In the genomic region with DNA sequence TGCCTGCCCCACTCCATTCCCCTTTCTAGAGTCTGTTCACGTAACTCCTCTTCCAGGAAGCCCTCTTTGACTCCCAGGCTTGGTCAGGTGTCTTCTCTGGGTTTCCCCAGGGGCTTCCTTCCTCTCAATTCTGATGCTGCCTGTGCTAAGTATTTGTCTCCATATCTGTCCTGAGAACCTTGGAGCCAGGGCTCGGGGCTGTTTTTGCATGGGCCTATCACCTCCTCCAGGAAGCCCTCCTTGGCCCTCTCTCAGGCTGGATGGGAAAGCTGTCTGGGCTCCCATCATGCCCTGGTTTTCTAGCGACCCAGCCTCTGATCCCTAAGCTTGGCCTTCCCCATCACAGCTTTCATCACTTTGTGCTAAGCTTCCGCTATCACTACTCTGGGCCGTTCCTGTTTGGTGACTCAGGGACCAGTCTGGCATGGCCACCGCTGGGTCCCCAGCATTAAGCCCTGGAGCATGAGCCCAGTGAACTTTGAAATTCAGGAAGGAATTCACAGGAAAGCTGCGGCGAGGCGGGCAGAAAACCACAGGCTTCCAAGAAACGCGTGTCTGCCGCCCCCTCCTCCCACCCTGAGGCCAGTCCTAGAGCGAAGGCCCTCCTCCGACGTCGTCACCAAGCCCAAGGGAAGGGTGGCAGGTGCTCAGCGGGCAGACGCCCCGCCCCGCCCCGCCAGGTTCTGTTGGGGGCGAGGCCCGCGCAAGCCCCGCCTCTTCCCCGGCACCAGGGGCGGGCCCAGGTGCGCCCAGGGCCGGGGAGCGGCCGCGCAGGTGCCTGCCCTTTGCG, we compare ENCODE assay signal across 9 cellular contexts. TPM values are rescaled to one million over a fixed set of nuclear protein-coding genes. Genes with fewer than 3 reads are reported as not detected.
DNase-seq lines count a peak whose midpoint lies in the region; ATAC-seq and TF ChIP-seq lines count a peak whose summit lies in the region.
"Had no signal": no experiment of that assay in that cellular context is flagged by ENCODE, and none has a peak within 500 bp of the region (broad histone marks: within the 10 kb centered on the region; RNA-seq: fewer than 3 reads in every experiment).

No MANE protein-coding gene starts in this region.

- H3K27ac ChIP-seq in right atrium auricular region = peak overlapping the region; percentile 48 to 78
- H3K27ac ChIP-seq: SJSA1 had no signal

- peak overlapping the region; percentile 89 to 94 for H3K27ac Mint-ChIP-seq in activated naive CD4-positive, alpha-beta T cell treated with anti-CD3 and anti-CD28 coated beads, Interleukin-2, amount 50 U/mL, for 72 hours

- peaks cover 5 to 10% of the 10 kb centered on the region in 2 donors for H3K36me3 Mint-ChIP-seq in activated naive CD4-positive, alpha-beta T cell treated with anti-CD3 and anti-CD28 coated beads, Interleukin-2, amount 50 U/mL, for 72 hours

- DNase-seq in DMS53 (lab: John Stamatoyannopoulos, UW) (peak; percentile 99), RPMI7951 (ENCODE audit: low read depth) (peak; percentile 78), right atrium auricular region (ENCODE audit: low spot score) (no peak), sciatic nerve (ENCODE audit: low spot score) (no peak), SHP77 treated with DMSO at 0.1 percent for 48 hours (lab: John Stamatoyannopoulos, UW) (no peak)
- peak; percentile 83 to 88 for DNase-seq in activated naive CD4-positive, alpha-beta T cell treated with anti-CD3 and anti-CD28 coated beads, Interleukin-2, amount 50 U/mL, for 72 hours (ENCODE audit: low spot score in 2 of 2)

- no peaks in the 10 kb centered on the region for H3K27me3 ChIP-seq in right atrium auricular region
- H3K27me3 ChIP-seq: SJSA1 had no signal

- peaks cover 0 to 18% of the 10 kb centered on the region in 2 donors for H3K4me1 ChIP-seq in right atrium auricular region

- no peaks in the 10 kb centered on the region for H3K9me3 ChIP-seq in right atrium auricular region
- H3K9me3 ChIP-seq: SJSA1 had no signal

- no peak for TF ChIP-seq CTCF in right atrium auricular region (IDR thresholded peaks at IDR 0.05)

- H3K4me3 ChIP-seq in right atrium auricular region = peak overlapping the region; percentile 52 to 61
- H3K4me3 ChIP-seq: SJSA1 had no signal

- H3K9me3 Mint-ChIP-seq in activated naive CD4-positive, alpha-beta T cell treated with anti-CD3 and anti-CD28 coated beads, Interleukin-2, amount 50 U/mL, for 72 hours = no peaks in the 10 kb centered on the region

- H3K36me3 ChIP-seq in right atrium auricular region = no peaks in the 10 kb centered on the region
- H3K36me3 ChIP-seq: SJSA1 had no signal

- ATAC-seq in HG03439 (IDR thresholded peaks at IDR 0.05; ENCODE audit: unreplicated experiment) (peak; percentile 62), sciatic nerve (peak; percentile 51), HG02870 (IDR thresholded peaks at IDR 0.05; ENCODE audit: unreplicated experiment) (no peak)
- peak; percentile 87 to 91 for ATAC-seq in activated naive CD4-positive, alpha-beta T cell treated with anti-CD3 and anti-CD28 coated beads, Interleukin-2, amount 50 U/mL, for 72 hours

- intact Hi-C loops in sciatic nerve (cut with DNase I) = no loop called here

RNA-seq across cellular contexts. Expression of a gene that starts 0.5 kb away (rescaled TPM):
- 0.48 TPM in 1 of 2 replicates, not detected in the other for total RNA-seq in RPMI7951 (2014; rRNA removed; shearing (Covaris generic))
- total RNA-seq in activated naive CD4-positive, alpha-beta T cell treated with anti-CD3 and anti-CD28 coated beads, Interleukin-2, amount 50 U/mL, for 72 hours = 100 to 1,000 TPM in 1 of 2 donors, 10 to 100 TPM in 1; 43.0 to 101 TPM
- 10 to 100 TPM; 11.1 to 52.7 TPM for total RNA-seq in right atrium auricular region
- total RNA-seq in sciatic nerve = 27.7 TPM
- total RNA-seq: SJSA1 had no signal

RNA-seq across cellular contexts. Expression of a gene that starts 7.7 kb away (rescaled TPM):
- not detected in 2 replicates for total RNA-seq in RPMI7951 (2014; rRNA removed; shearing (Covaris generic))
- total RNA-seq in activated naive CD4-positive, alpha-beta T cell treated with anti-CD3 and anti-CD28 coated beads, Interleukin-2, amount 50 U/mL, for 72 hours = under 1 TPM; 0.46 to 0.74 TPM
- 10 to 100 TPM; 28.0 to 30.0 TPM for total RNA-seq in right atrium auricular region
- total RNA-seq in sciatic nerve = 27.5 TPM
- total RNA-seq: SJSA1 had no signal

RNA-seq across cellular contexts. Expression of a gene that starts 39.9 kb away (rescaled TPM):
- total RNA-seq in RPMI7951 (2014; rRNA removed; shearing (Covaris generic)) = 1.7 and 3.0 TPM in 2 replicates
- total RNA-seq in activated naive CD4-positive, alpha-beta T cell treated with anti-CD3 and anti-CD28 coated beads, Interleukin-2, amount 50 U/mL, for 72 hours = 1 to 10 TPM in 1 of 2 donors, not detected in 1; 2.1 TPM
- total RNA-seq in right atrium auricular region = not detected
- not detected for total RNA-seq in sciatic nerve

RNA-seq across cellular contexts. Expression of a gene that starts 40.2 kb away (rescaled TPM):
- total RNA-seq in RPMI7951 (2014; rRNA removed; shearing (Covaris generic)) = not detected in 2 replicates
- total RNA-seq in activated naive CD4-positive, alpha-beta T cell treated with anti-CD3 and anti-CD28 coated beads, Interleukin-2, amount 50 U/mL, for 72 hours = not detected
- total RNA-seq in right atrium auricular region (10 to 100 TPM; 18.9 to 48.6 TPM), sciatic nerve (25.8 TPM)
- total RNA-seq: SJSA1 had no signal

RNA-seq across cellular contexts. Expression of a gene that starts 51.9 kb away (rescaled TPM):
- total RNA-seq in RPMI7951 (2014; rRNA removed; shearing (Covaris generic)) = 80.1 and 106 TPM in 2 replicates
- total RNA-seq in activated naive CD4-positive, alpha-beta T cell treated with anti-CD3 and anti-CD28 coated beads, Interleukin-2, amount 50 U/mL, for 72 hours = 10 to 100 TPM; 82.1 to 90.0 TPM
- total RNA-seq in right atrium auricular region (10 to 100 TPM; 20.1 to 26.9 TPM), sciatic nerve (25.1 TPM)

Comparison
In these comparisons a context has a peak if more than half of its experiments do, and no peak if none do; other contexts are left out.
1. DNase-seq: peak in DMS53 (single experiment), RPMI7951 (single experiment) and activated naive CD4-positive, alpha-beta T cell treated with anti-CD3 and anti-CD28 coated beads, Interleukin-2, amount 50 U/mL, for 72 hours (2 of 2); none in right atrium auricular region (single experiment), sciatic nerve (single experiment) and SHP77 treated with DMSO at 0.1 percent for 48 hours (single experiment).
2. RNA of a gene that starts 7.7 kb away (total RNA-seq): 28.0 to 30.0 TPM in right atrium auricular region and 27.5 TPM in sciatic nerve (single experiment); 0.46 to 0.74 TPM in activated naive CD4-positive, alpha-beta T cell treated with anti-CD3 and anti-CD28 coated beads, Interleukin-2, amount 50 U/mL, for 72 hours and not detected in RPMI7951; every median in the first group is over 10 times any median in the second.